8 cellular contexts compared by ENCODE assay signal in genomic region chr16:3129137-3130131, GRCh38. TPM values are rescaled to one million over a fixed set of nuclear protein-coding genes. Genes with fewer than 3 reads are reported as not detected.
DNase-seq lines count a peak whose midpoint lies in the region; ATAC-seq and TF ChIP-seq lines count a peak whose summit lies in the region.

No MANE protein-coding gene starts in this region.

- no peaks in the 10 kb centered on the region for H3K27me3 Mint-ChIP-seq in activated CD4-positive, alpha-beta T cell treated with anti-CD3 and anti-CD28 coated beads, Interleukin-2, amount 10 ng/mL, durations not matched to agents 7 days and 5 days

- H3K36me3 Mint-ChIP-seq in activated CD4-positive, alpha-beta T cell treated with anti-CD3 and anti-CD28 coated beads, Interleukin-2, amount 10 ng/mL, durations not matched to agents 7 days and 5 days (ENCODE audit: low read depth), result peaks cover 47% of the 10 kb centered on the region

- H3K27ac Mint-ChIP-seq in activated CD4-positive, alpha-beta T cell treated with anti-CD3 and anti-CD28 coated beads, Interleukin-2, amount 10 ng/mL, durations not matched to agents 7 days and 5 days, result peak overlapping the region; percentile 85

- peaks cover 63% of the 10 kb centered on the region for H3K4me1 Mint-ChIP-seq in activated CD4-positive, alpha-beta T cell treated with anti-CD3 and anti-CD28 coated beads, Interleukin-2, amount 10 ng/mL, durations not matched to agents 7 days and 5 days

- POLR2A ChIA-PET in activated CD4-positive, alpha-beta T cell treated with anti-CD3 and anti-CD28 coated beads, Interleukin-2, amount 10 ng/mL, durations not matched to agents 7 days and 5 days (lab: Charles Lee), result interaction anchor here (0.5 to 1.6 kb wide), 7 partner anchors 10 to 70 kb away, joined by 3 to 14 read pairs (median 5); partner anchors contain the start of gene IL32

- peaks cover 5% of the 10 kb centered on the region for H3K36me3 ChIP-seq in GM06990 (ENCODE audit: control insufficient read depth, insufficient read depth, low read length)

- no peaks in the 10 kb centered on the region for H3K9me3 Mint-ChIP-seq in activated CD4-positive, alpha-beta T cell treated with anti-CD3 and anti-CD28 coated beads, Interleukin-2, amount 10 ng/mL, durations not matched to agents 7 days and 5 days

- peak overlapping the region; percentile 63 for H3K4me3 ChIP-seq in GM06990 (replicated peaks; ENCODE audit: low read depth, low read length)
- H3K4me3 ChIP-seq in dorsolateral prefrontal cortex, result peak overlapping the region; percentile 23 to 78 (median 60)

- H3K27me3 ChIP-seq in GM06990 (replicated peaks; ENCODE audit: control insufficient read depth, insufficient read depth, low read length) (no peaks in the 10 kb centered on the region), dorsolateral prefrontal cortex (no peaks in the 10 kb centered on the region)

- H3K27ac ChIP-seq in dorsolateral prefrontal cortex, result peak overlapping the region; percentile 22 to 99 (median 84)

- peak; percentile 93 for TF ChIP-seq CTCF in GM06990 (IDR thresholded peaks at IDR 0.05; ENCODE audit: insufficient read depth, low read length, poor library complexity, severe bottlenecking)
- peak; percentile 69 to 96 (median 91) for TF ChIP-seq CTCF in dorsolateral prefrontal cortex (IDR thresholded peaks at IDR 0.05 in 54 of 56, conservative IDR thresholded peaks at IDR 0.05 in 2 of 56; ENCODE audit: low read depth in 1 of 56, partially characterized antibody in 56 of 56)

- CTCF ChIA-PET in activated CD4-positive, alpha-beta T cell treated with anti-CD3 and anti-CD28 coated beads, Interleukin-2, amount 10 ng/mL, durations not matched to agents 7 days and 5 days (lab: Charles Lee), result interaction anchor here (0.6 to 11.6 kb wide), 43 partner anchors 8 to 382 kb away, joined by 3 to 153 read pairs (median 5); partner anchors contain the start of genes IL32, MMP25, TNFRSF12A and ZNF205

- DNase-seq in GM06990 (ENCODE audit: extremely low read depth, insufficient read length) (peak; percentile 76), NCI-H748 (lab: John Stamatoyannopoulos, UW; ENCODE audit: unreplicated experiment) (peak; percentile 80), dorsolateral prefrontal cortex (peak in 9 of 10 donors; percentile 66 to 81 (median 76)), medulla oblongata (ENCODE audit: extremely low spot score) (peak; percentile 94)
- DNase-seq in activated CD4-positive, alpha-beta T cell treated with anti-CD3 and anti-CD28 coated beads, Interleukin-2, amount 10 ng/mL, durations not matched to agents 7 days and 5 days, result peak; percentile 94
- peak; percentile 61 for DNase-seq in stimulated activated CD8-positive, alpha-beta memory T cell treated with anti-CD3 and anti-CD28 coated beads, Interleukin-12 subunit alpha, Interleukin-12 subunit beta, amount 100 ng/mL, for 1 hour (ENCODE audit: low read depth)

- peak; percentile 49 for ATAC-seq in HG03378 (IDR thresholded peaks at IDR 0.05; ENCODE audit: unreplicated experiment)
- ATAC-seq in GM19455 (IDR thresholded peaks at IDR 0.05; ENCODE audit: unreplicated experiment), result no peak

- intact Hi-C loops in dorsolateral prefrontal cortex (cut with DNase I), result loop anchor here in 1 of 2 donors (5.0 kb wide), 2 partner anchors 38 to 72 kb away; no protein-coding TSS in a partner anchor

- peak overlapping the region; percentile 88 for H3K4me3 Mint-ChIP-seq in activated CD4-positive, alpha-beta T cell treated with anti-CD3 and anti-CD28 coated beads, Interleukin-2, amount 10 ng/mL, durations not matched to agents 7 days and 5 days

RNA-seq across cellular contexts. Expression of gene ZNF213, which starts 5.4 kb away (rescaled TPM):
- 10 to 100 TPM in 1 of 2 experiments, 1 to 10 TPM in 1; 9.9 to 11.1 TPM for total RNA-seq in activated CD4-positive, alpha-beta T cell treated with anti-CD3 and anti-CD28 coated beads, Interleukin-2, amount 10 ng/mL, durations not matched to agents 7 days and 5 days
- 10 to 100 TPM; 15.3 to 32.9 (median 20.5) TPM for total RNA-seq in dorsolateral prefrontal cortex

RNA-seq across cellular contexts. Expression of gene ZNF205, which starts 17.0 kb away (rescaled TPM):
- not detected for total RNA-seq in activated CD4-positive, alpha-beta T cell treated with anti-CD3 and anti-CD28 coated beads, Interleukin-2, amount 10 ng/mL, durations not matched to agents 7 days and 5 days
- 10 to 100 TPM in 64 of 120 experiments, 1 to 10 TPM in 56; 6.4 to 18.5 (median 10.4) TPM for total RNA-seq in dorsolateral prefrontal cortex

RNA-seq across cellular contexts. Expression of gene ZSCAN10, which starts 30.3 kb away (rescaled TPM):
- total RNA-seq in activated CD4-positive, alpha-beta T cell treated with anti-CD3 and anti-CD28 coated beads, Interleukin-2, amount 10 ng/mL, durations not matched to agents 7 days and 5 days, result under 1 TPM; 0.29 to 0.35 TPM
- total RNA-seq in dorsolateral prefrontal cortex, result under 1 TPM in 8 of 120 experiments, not detected in 112; 0.28 to 0.84 (median 0.41) TPM

RNA-seq across cellular contexts. Expression of gene OR1F1, which starts 58.6 kb away (rescaled TPM):
- not detected for total RNA-seq in activated CD4-positive, alpha-beta T cell treated with anti-CD3 and anti-CD28 coated beads, Interleukin-2, amount 10 ng/mL, durations not matched to agents 7 days and 5 days
- total RNA-seq in dorsolateral prefrontal cortex, result 1 to 10 TPM in 49 of 120 experiments, under 1 TPM in 46, not detected in 25; 0.52 to 3.4 (median 1.0) TPM

Comparison
In these comparisons a context has a peak if more than half of its experiments do, and no peak if none do; other contexts are left out.
1. RNA of gene ZNF205, which starts 17.0 kb away (total RNA-seq): 6.4 to 18.5 TPM in dorsolateral prefrontal cortex; not detected in activated CD4-positive, alpha-beta T cell treated with anti-CD3 and anti-CD28 coated beads, Interleukin-2, amount 10 ng/mL, durations not matched to agents 7 days and 5 days; every median in the first group is over 4 times any median in the second.
2. Peak in every context shown above with its lines, with median percentiles within 50 percentile points of each other: DNase-seq.